20 cellular contexts compared by ENCODE assay signal in the genomic region with DNA sequence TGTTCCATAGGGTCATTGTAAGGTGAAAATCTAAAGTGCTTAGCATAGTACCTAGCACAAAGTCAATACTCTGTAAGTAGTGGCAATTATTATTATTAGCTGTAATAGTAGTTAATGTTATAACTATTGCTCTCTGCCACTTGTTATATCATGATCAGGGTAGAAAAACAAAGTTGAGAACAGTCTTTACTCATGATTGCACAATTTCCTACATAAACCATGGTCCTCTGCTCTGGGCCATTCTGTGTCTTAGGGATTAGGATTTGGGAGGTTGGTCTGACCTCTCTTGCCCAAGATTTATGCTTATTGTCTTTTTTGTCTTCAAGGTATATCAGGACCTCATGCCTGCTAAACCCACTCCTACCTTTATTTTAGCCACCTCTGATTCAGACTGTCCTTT.
DNase-seq lines count a peak whose midpoint lies in the region; TF ChIP-seq lines count a peak whose summit lies in the region.
"Had no signal": no experiment of that assay in that cellular context is flagged by ENCODE, and none has a peak within 500 bp of the region (broad histone marks: within the 10 kb centered on the region; RNA-seq: fewer than 3 reads in every experiment).

No MANE protein-coding gene starts in this region.

- DNase-seq in AML-193 (lab: John Stamatoyannopoulos, UW) = peak; percentile 60 to 77
- DNase-seq in amniotic epithelial cell (ENCODE audit: low read depth) = peak; percentile 32
- peak; percentile 32 for DNase-seq in iris pigment epithelial cell (ENCODE audit: low read depth)
- no peak for DNase-seq in C1 segment of cervical spinal cord (lab: John Stamatoyannopoulos, UW)
- no peak for DNase-seq in activated CD4-positive, CD25-positive, alpha-beta regulatory T cell treated with anti-CD3 and anti-CD28 coated beads, Interleukin-2, amount 50 U/mL, for 72 hours
- DNase-seq in activated CD4-positive, alpha-beta T cell treated with anti-CD3 and anti-CD28 coated beads, Interleukin-2, amount 50 U/mL, for 48 hours = no peak
- DNase-seq: CD4-positive, CD25-positive, alpha-beta regulatory T cell; DMS53; GM23248; H7; KG1; MM.1S; NCI-H1694; NCI-H2029 treated with DMSO at 0.1 percent for 48 hours; NCI-H446 treated with DMSO at 0.1 percent for 48 hours; NCI-H526; Peyer's patch; SHP77 treated with DMSO at 0.1 percent for 48 hours; T-helper 1 cell had no signal

- TF ChIP-seq RAD21 in Ishikawa (IDR thresholded peaks at IDR 0.05; ENCODE audit: low read depth) = no peak

- no peak for TF ChIP-seq EP300 in Ishikawa (IDR thresholded peaks at IDR 0.05; ENCODE audit: borderline replicate concordance)

TF ChIP-seq in Ishikawa, 13 proteins besides CTCF, POLR2A, EP300 and RAD21:
- TF ChIP-seq REST (IDR thresholded peaks at IDR 0.05; ENCODE audit: low read depth) = no peak
- TF ChIP-seq CEBPB (IDR thresholded peaks at IDR 0.05) = peak; percentile 25; the same call in 1 of the 2 replicates

Comparison
In these comparisons a context has a peak if more than half of its experiments do, and no peak if none do; other contexts are left out.
1. DNase-seq: peak in AML-193 (2 of 2), amniotic epithelial cell (single experiment) and iris pigment epithelial cell (single experiment); none in C1 segment of cervical spinal cord (0 of 14), activated CD4-positive, CD25-positive, alpha-beta regulatory T cell treated with anti-CD3 and anti-CD28 coated beads, Interleukin-2, amount 50 U/mL, for 72 hours (single experiment) and activated CD4-positive, alpha-beta T cell treated with anti-CD3 and anti-CD28 coated beads, Interleukin-2, amount 50 U/mL, for 48 hours (0 of 2).